In genomic region chr1:68174173-68175113, GRCh38 we compare ENCODE assay signal across 1 cellular context.
A peak's percentile ranks its signal among the peaks of the same experiment; 100 is the strongest.
TF ChIP-seq lines count a peak whose summit lies in the region.

No MANE protein-coding gene starts in this region.

TF ChIP-seq in HEK293, 187 proteins besides CTCF, POLR2A, EP300 and RAD21 (continued from another document):
- peak; percentile 43; the same call in 1 of the 2 replicates for TF ChIP-seq TSHZ1 (tag by site-specific recombination; IDR thresholded peaks at IDR 0.05; ENCODE audit: borderline replicate concordance)
- no peak for TF ChIP-seq ZNF513 (tag by site-specific recombination; IDR thresholded peaks at IDR 0.05)
- peak; percentile 54; the same call in 1 of the 2 replicates for TF ChIP-seq IKZF3 (tag by site-specific recombination; IDR thresholded peaks at IDR 0.05)
- TF ChIP-seq ZNF792 (tag by site-specific recombination; IDR thresholded peaks at IDR 0.05): no peak
- TF ChIP-seq ZNF830 (tag by site-specific recombination; IDR thresholded peaks at IDR 0.05; ENCODE audit: low read depth): no peak
- no peak for TF ChIP-seq ZFP69B (tag by site-specific recombination; IDR thresholded peaks at IDR 0.05)
- TF ChIP-seq SCRT2 (tag by site-specific recombination; IDR thresholded peaks at IDR 0.05): peak; percentile 47; the same call in 1 of the 2 replicates
- TF ChIP-seq SP7 (tag by site-specific recombination; IDR thresholded peaks at IDR 0.05): peak; percentile 37; the same call in 1 of the 2 replicates
- no peak for TF ChIP-seq HOXD13 (CRISPR knock-in tag; IDR thresholded peaks at IDR 0.05; ENCODE audit: borderline replicate concordance)
- 0 out of 2 replicates have a peak, but pooled peaks have one; percentile 17 for TF ChIP-seq ZBTB48 (tag by site-specific recombination; IDR thresholded peaks at IDR 0.05)
- TF ChIP-seq SALL2 (tag by site-specific recombination; IDR thresholded peaks at IDR 0.05; ENCODE audit: borderline replicate concordance): no peak
- TF ChIP-seq ZNF692 (tag by site-specific recombination; IDR thresholded peaks at IDR 0.05): peak; percentile 55
- 0 out of 2 replicates have a peak, but pooled peaks have one; percentile 10 for TF ChIP-seq WT1 (tag by site-specific recombination; IDR thresholded peaks at IDR 0.05)
- TF ChIP-seq ZBTB11 (tag by site-specific recombination; conservative IDR thresholded peaks at IDR 0.05; ENCODE audit: low read depth): no peak
- TF ChIP-seq ZNF121 (tag by site-specific recombination; IDR thresholded peaks at IDR 0.05): no peak
- no peak for TF ChIP-seq ZNF488 (tag by site-specific recombination; IDR thresholded peaks at IDR 0.05)
- TF ChIP-seq ZSCAN4 (tag by site-specific recombination; IDR thresholded peaks at IDR 0.05): no peak
